ENCODE assay signal across 8 cellular contexts in the genomic region with DNA sequence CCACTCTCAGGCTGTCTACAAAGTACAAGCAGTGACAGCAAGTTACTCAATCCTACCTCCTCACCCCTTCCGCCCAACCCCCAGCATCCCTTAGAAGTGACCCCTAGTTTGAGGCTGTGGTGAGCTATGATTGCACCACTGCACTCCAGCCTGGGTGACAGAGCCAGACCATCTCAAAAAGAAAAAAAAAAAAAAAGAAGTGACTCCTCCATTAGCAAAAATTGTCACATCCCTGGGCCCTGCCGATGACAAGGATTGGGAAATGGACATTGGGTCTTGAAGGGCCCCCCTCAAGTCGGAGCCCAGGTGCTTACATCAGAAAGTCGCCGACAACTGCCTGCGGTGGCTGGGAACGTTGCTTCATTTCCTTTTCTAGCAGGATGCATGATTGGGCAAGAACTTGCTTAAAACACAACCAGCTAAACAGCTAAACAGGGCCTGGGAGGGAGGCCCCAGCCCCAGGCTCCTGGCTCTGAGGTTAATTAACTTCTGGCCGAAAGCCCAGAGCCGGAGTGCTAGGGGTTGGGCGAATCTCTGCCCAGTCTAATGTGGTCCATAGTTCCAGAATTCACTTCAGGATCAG. TPM values are rescaled to one million over a fixed set of nuclear protein-coding genes. Genes with fewer than 3 reads are reported as not detected.
DNase-seq lines count a peak whose midpoint lies in the region; ATAC-seq, FAIRE-seq and TF ChIP-seq lines count a peak whose summit lies in the region.

No MANE protein-coding gene starts in this region.

- CTCF ChIA-PET in K562 (lab: Yijun Ruan, JAX; ENCODE audit: low intra/inter-chr PET ratio), result interaction anchor here (0.7 kb wide), 1 partner anchor 56 kb away, joined by 3 read pairs; no protein-coding TSS in a partner anchor

- H3K4me1 ChIP-seq in K562 (replicated peaks in 1 of 2; ENCODE audit: control insufficient read depth in 2 of 2, insufficient read depth in 2 of 2, low read length in 2 of 2) (peaks cover 17 to 26% of the 10 kb centered on the region in 2 experiments; a peak in 4 of 5 replicates), keratinocyte (ENCODE audit: control insufficient read depth, extremely low read depth, insufficient read depth, low read length) (peaks cover 20% of the 10 kb centered on the region)

- no peak overlapping the region; a peak in 1 of 4 replicates for H3K9ac ChIP-seq in K562 (ENCODE audit: insufficient read depth in 1 of 2, low read depth in 2 of 2, low read length in 2 of 2)
- peak overlapping the region; percentile 41 for H3K9ac ChIP-seq in keratinocyte (ENCODE audit: control insufficient read depth, extremely low read depth, insufficient read depth, low read length)

- FAIRE-seq in K562 (lab: Jason Lieb, UNC) (peak; percentile 60), keratinocyte (lab: Jason Lieb, UNC) (peak; percentile 53)

- in situ Hi-C loops in K562 (cut with MboI), result no loop called here

- H2AFZ ChIP-seq in K562 (ENCODE audit: low read depth, low read length), result peak overlapping the region; percentile 25; the same call in 1 of the 2 replicates
- no peak overlapping the region for H2AFZ ChIP-seq in keratinocyte (ENCODE audit: control insufficient read depth, low read length)

- TF ChIP-seq RAD21 in K562 (CRISPR knock-in tag; conservative IDR thresholded peaks at IDR 0.05 in 1 of 2, IDR thresholded peaks at IDR 0.05 in 1 of 2), result no peak

- H3K9me3 ChIP-seq in K562 (replicated peaks; ENCODE audit: control insufficient read depth, insufficient read depth, low read depth, low read length) (no peaks in the 10 kb centered on the region), keratinocyte (ENCODE audit: control insufficient read depth, low read depth, low read length) (no peaks in the 10 kb centered on the region)

- H3K36me3 ChIP-seq in K562 (ENCODE audit: control insufficient read depth, insufficient read depth, low read length) (no peaks in the 10 kb centered on the region), keratinocyte (ENCODE audit: control insufficient read depth in 2 of 2, extremely low read depth in 1 of 2, insufficient read depth in 2 of 2, low read length in 2 of 2) (peaks cover 1 to 15% of the 10 kb centered on the region in 2 experiments)

- DNase-seq in EH (ENCODE audit: low read depth) (peak; percentile 96), K562 (ENCODE audit: extremely low read depth in 1 of 4, low spot score in 3 of 4) (peak in 2 of 4 experiments; percentile 37 to 52), keratinocyte (ENCODE audit: low read depth, low spot score) (no peak), NCI-H1930 (lab: John Stamatoyannopoulos, UW) (no peak)
- DNase-seq in stimulated activated CD8-positive, alpha-beta memory T cell treated with anti-CD3 and anti-CD28 coated beads, Interleukin-4, amount 100 ng/mL, for 24 hours (ENCODE audit: low read depth), result peak; percentile 15

- H3K9me1 ChIP-seq in K562 (ENCODE audit: control insufficient read depth, insufficient read depth, low read length) (no peaks in the 10 kb centered on the region), keratinocyte (ENCODE audit: control insufficient read depth, extremely low read depth, insufficient read depth, low read length) (peaks cover 5% of the 10 kb centered on the region)

- H3K4me2 ChIP-seq in K562 (ENCODE audit: insufficient read depth, low read length) (peak overlapping the region; percentile 52), keratinocyte (ENCODE audit: control insufficient read depth, extremely low read depth, insufficient read depth, low read depth, low read length) (peak overlapping the region; percentile 77)

- TF ChIP-seq POLR2A in K562 (conservative IDR thresholded peaks at IDR 0.05), result no peak

- 11% methylated on average over 9 of the region's 10 CpGs for WGBS in K562 (ENCODE audit: insufficient coverage, low coverage, missing lambda C conversion rate)

- TF ChIP-seq CTCF in K562 (IDR thresholded peaks at IDR 0.05 in 2 of 3, conservative IDR thresholded peaks at IDR 0.05 in 1 of 3; ENCODE audit: insufficient read depth in 2 of 3, low read depth in 1 of 3, low read length in 3 of 3), result no peak
- TF ChIP-seq CTCF in keratinocyte (optimal IDR thresholded peaks at IDR 0.05 in 1 of 3, IDR thresholded peaks at IDR 0.05 in 1 of 3, conservative IDR thresholded peaks at IDR 0.05 in 1 of 3; ENCODE audit: extremely low read depth in 1 of 3, insufficient read depth in 2 of 3, low read length in 3 of 3), result no peak

- H3K27me3 ChIP-seq in K562 (ENCODE audit: control insufficient read depth in 2 of 2, insufficient read depth in 2 of 2, low read length in 2 of 2), result no peaks in the 10 kb centered on the region
- no peaks in the 10 kb centered on the region for H3K27me3 ChIP-seq in keratinocyte (ENCODE audit: control insufficient read depth, extremely low read depth, insufficient read depth, low read length)

- no peak overlapping the region for H3K4me3 ChIP-seq in K562
- H3K4me3 ChIP-seq in keratinocyte (ENCODE audit: control insufficient read depth in 2 of 3, extremely low read depth in 1 of 3, insufficient read depth in 2 of 3, low read depth in 1 of 3, low read length in 3 of 3), result peak overlapping the region in 2 of 3 experiments; percentile 43 to 52

- peak; percentile 65 for ATAC-seq in HG03354 (IDR thresholded peaks at IDR 0.05; ENCODE audit: poor library complexity, severe bottlenecking, unreplicated experiment)
- peak; percentile 93 for ATAC-seq in K562
- ATAC-seq in HG02798 (IDR thresholded peaks at IDR 0.05; ENCODE audit: poor library complexity, unreplicated experiment), result no peak

- dilution Hi-C loops in keratinocyte (cut with MboI; ENCODE audit: extremely low pct_ligation_motif_present, low sequenced_read_pairs), result no loop called here

- no peaks in the 10 kb centered on the region for H3K79me2 ChIP-seq in K562 (ENCODE audit: control insufficient read depth, insufficient read depth, low read length)
- no peaks in the 10 kb centered on the region for H3K79me2 ChIP-seq in keratinocyte (ENCODE audit: control insufficient read depth, insufficient read depth, low read length)

- no TSS peak for BruUV-seq in K562 (replicated peaks; lab: Mats Ljungman, UMichigan)

- POLR2A ChIA-PET in K562 (lab: Yijun Ruan, JAX), result interaction anchor here (0.6 to 1.6 kb wide), 3 partner anchors 12 to 594 kb away, joined by 3 to 7 read pairs (median 4); no protein-coding TSS in a partner anchor

- no peaks in the 10 kb centered on the region for H4K20me1 ChIP-seq in K562 (replicated peaks; ENCODE audit: control insufficient read depth, insufficient read depth, low read length)
- H4K20me1 ChIP-seq in keratinocyte (ENCODE audit: control insufficient read depth, extremely low read depth, insufficient read depth, low read length), result no peaks in the 10 kb centered on the region

- intact Hi-C loops in K562 (cut with micrococcal nuclease), result no loop called here

- peak; percentile 59 for TF ChIP-seq EP300 in K562 (IDR thresholded peaks at IDR 0.05; ENCODE audit: low read length)

- H3K27ac ChIP-seq in K562 (ENCODE audit: extremely low read depth, low read depth, low read length) (peak overlapping the region; percentile 27; the same call in 1 of the 3 replicates), keratinocyte (ENCODE audit: control insufficient read depth, insufficient read depth, low read length) (peak overlapping the region; percentile 57)

RNA-seq across cellular contexts. Expression of gene RAB3D, which starts 15.3 kb away (rescaled TPM):
- polyA plus RNA-seq in PFSK-1 (2012; ENCODE audit: insufficient read length, low read depth), result 7.9 TPM
- total RNA-seq in K562 (2011; cell fraction: chromatin; rRNA removed; ENCODE audit: low replicate concordance), result 3.0 and 8.8 TPM in 2 replicates
- total RNA-seq in K562 (2011; cell fraction: nucleolus; rRNA removed), result 2.5 and 3.2 TPM in 2 replicates
- 2.6 TPM in 2 replicates for total RNA-seq in K562 (2011; cell fraction: nucleoplasm; rRNA removed)
- total RNA-seq in K562 (2014; rRNA removed) (1.2 and 1.6 TPM in 2 replicates), K562 (2014; rRNA removed; fragmentation: Illumina TruSeq; extraction: Trizol) (1.3 and 1.4 TPM in 2 replicates), K562 (2015; rRNA removed; fragmentation: Illumina TruSeq; extraction: Trizol) (1.8 and 1.9 TPM in 2 replicates), K562 (2021) (3.3 and 4.5 TPM in 2 replicates)
- polyA plus RNA-seq in K562 (2011; rRNA removed) (3.0 and 3.8 TPM in 2 replicates), K562 (2014; fragmentation: Illumina TruSeq; extraction: Trizol) (0.89 and 1.4 TPM in 2 replicates), K562 (2014; fragmentation: Nextera tagmentation; extraction: Ambion mirVana) (1 to 10 TPM in 1 of 2 experiments, under 1 TPM in 1; 0.34 to 1.1 TPM), K562 (2014; rRNA removed) (1.5 and 1.9 TPM in 2 replicates), keratinocyte (63.1 to 99.0 TPM (median 66.0 TPM) in 3 replicates)
- 2.6 and 3.9 TPM in 2 replicates for polyA plus RNA-seq in K562 (2011; cell fraction: cytosol; rRNA removed)
- polyA plus RNA-seq in K562 (2011; cell fraction: nucleus; rRNA removed), result 1.3 and 1.7 TPM in 2 replicates
- polyA plus RNA-seq in K562 (2012), result 1.1 and 2.3 TPM in 2 replicates
- 7.1 and 8.6 TPM in 2 replicates for polyA minus RNA-seq in K562 (2011; rRNA and poly(A)+ RNA removed)
- polyA minus RNA-seq in K562 (2011; cell fraction: cytosol; rRNA and poly(A)+ RNA removed), result 2.7 and 4.4 TPM in 2 replicates
- 1.2 and 1.6 TPM in 2 replicates for polyA minus RNA-seq in K562 (2011; cell fraction: nucleus; rRNA and poly(A)+ RNA removed)
- 16.6 TPM for polyA plus RNA-seq in keratinocyte (2011; ENCODE audit: low read depth)
- polyA plus RNA-seq in keratinocyte (2011; cell fraction: cytosol; rRNA removed), result 58.8 and 83.8 TPM in 2 replicates
- 50.8 and 62.5 TPM in 2 replicates for polyA plus RNA-seq in keratinocyte (2011; cell fraction: nucleus; rRNA removed)
- 25.6 and 35.3 TPM in 2 replicates for polyA plus RNA-seq in keratinocyte (2012; ENCODE audit: low replicate concordance)
- polyA minus RNA-seq in keratinocyte, result 235 to 417 TPM (median 372 TPM) in 3 replicates
- polyA minus RNA-seq in keratinocyte (2011; cell fraction: cytosol; rRNA and poly(A)+ RNA removed), result 95.5 TPM
- polyA minus RNA-seq in keratinocyte (2011; cell fraction: nucleus; rRNA and poly(A)+ RNA removed), result 37.4 and 91.4 TPM in 2 replicates

RNA-seq across cellular contexts. Expression of gene TMEM205, which starts 21.9 kb away (rescaled TPM):
- 3.3 TPM for polyA plus RNA-seq in PFSK-1 (2012; ENCODE audit: insufficient read length, low read depth)
- 24.9 and 71.9 TPM in 2 replicates for total RNA-seq in K562 (2011; cell fraction: chromatin; rRNA removed; ENCODE audit: low replicate concordance)
- 125 and 126 TPM in 2 replicates for total RNA-seq in K562 (2011; cell fraction: nucleolus; rRNA removed)
- total RNA-seq in K562 (2011; cell fraction: nucleoplasm; rRNA removed), result 67.8 and 77.4 TPM in 2 replicates
- total RNA-seq in K562 (2014; rRNA removed) (63.3 and 68.9 TPM in 2 replicates), K562 (2014; rRNA removed; fragmentation: Illumina TruSeq; extraction: Trizol) (21.2 and 26.1 TPM in 2 replicates), K562 (2015; rRNA removed; fragmentation: Illumina TruSeq; extraction: Trizol) (32.0 and 33.7 TPM in 2 replicates), K562 (2021) (44.1 and 45.6 TPM in 2 replicates)
- polyA plus RNA-seq in K562 (2011; rRNA removed) (57.7 and 68.8 TPM in 2 replicates), K562 (2014; fragmentation: Illumina TruSeq; extraction: Trizol) (72.6 and 73.2 TPM in 2 replicates), K562 (2014; fragmentation: Nextera tagmentation; extraction: Ambion mirVana) (10 to 100 TPM; 21.3 to 27.3 TPM), K562 (2014; rRNA removed) (81.5 and 83.8 TPM in 2 replicates), keratinocyte (65.5 to 107 TPM (median 91.7 TPM) in 3 replicates)
- polyA plus RNA-seq in K562 (2011; cell fraction: cytosol; rRNA removed), result 179 and 221 TPM in 2 replicates
- 92.4 and 97.3 TPM in 2 replicates for polyA plus RNA-seq in K562 (2011; cell fraction: nucleus; rRNA removed)
- polyA plus RNA-seq in K562 (2012), result 57.1 and 57.4 TPM in 2 replicates
- 30.4 and 35.1 TPM in 2 replicates for polyA minus RNA-seq in K562 (2011; rRNA and poly(A)+ RNA removed)
- 26.4 and 28.5 TPM in 2 replicates for polyA minus RNA-seq in K562 (2011; cell fraction: cytosol; rRNA and poly(A)+ RNA removed)
- polyA minus RNA-seq in K562 (2011; cell fraction: nucleus; rRNA and poly(A)+ RNA removed), result 4.7 and 11.6 TPM in 2 replicates
- polyA plus RNA-seq in keratinocyte (2011; ENCODE audit: low read depth), result 11.6 TPM
- 104 and 173 TPM in 2 replicates for polyA plus RNA-seq in keratinocyte (2011; cell fraction: cytosol; rRNA removed)
- 138 and 164 TPM in 2 replicates for polyA plus RNA-seq in keratinocyte (2011; cell fraction: nucleus; rRNA removed)
- polyA plus RNA-seq in keratinocyte (2012; ENCODE audit: low replicate concordance), result 66.9 and 77.4 TPM in 2 replicates
- polyA minus RNA-seq in keratinocyte, result 59.6 to 78.6 TPM (median 77.0 TPM) in 3 replicates
- polyA minus RNA-seq in keratinocyte (2011; cell fraction: cytosol; rRNA and poly(A)+ RNA removed), result 63.3 TPM
- polyA minus RNA-seq in keratinocyte (2011; cell fraction: nucleus; rRNA and poly(A)+ RNA removed), result 21.9 and 24.1 TPM in 2 replicates

RNA-seq across cellular contexts. Expression of gene CCDC159, which starts 22.1 kb away (rescaled TPM):
- not detected for polyA plus RNA-seq in PFSK-1 (2012; ENCODE audit: insufficient read length, low read depth)
- 35.6 and 69.3 TPM in 2 replicates for total RNA-seq in K562 (2011; cell fraction: chromatin; rRNA removed; ENCODE audit: low replicate concordance)
- total RNA-seq in K562 (2011; cell fraction: nucleolus; rRNA removed), result 24.6 and 29.0 TPM in 2 replicates
- 35.5 and 35.6 TPM in 2 replicates for total RNA-seq in K562 (2011; cell fraction: nucleoplasm; rRNA removed)
- total RNA-seq in K562 (2014; rRNA removed) (3.6 and 3.7 TPM in 2 replicates), K562 (2014; rRNA removed; fragmentation: Illumina TruSeq; extraction: Trizol) (3.1 and 3.9 TPM in 2 replicates), K562 (2015; rRNA removed; fragmentation: Illumina TruSeq; extraction: Trizol) (3.9 and 4.7 TPM in 2 replicates), K562 (2021) (5.9 and 7.6 TPM in 2 replicates)
- polyA plus RNA-seq in K562 (2011; rRNA removed) (6.8 and 9.4 TPM in 2 replicates), K562 (2014; fragmentation: Illumina TruSeq; extraction: Trizol) (8.9 and 10.1 TPM in 2 replicates), K562 (2014; fragmentation: Nextera tagmentation; extraction: Ambion mirVana) (1 to 10 TPM in 1 of 2 experiments, under 1 TPM in 1; 0.68 to 2.5 TPM), K562 (2014; rRNA removed) (6.8 and 8.6 TPM in 2 replicates), keratinocyte (6.4 to 9.1 TPM (median 7.5 TPM) in 3 replicates)
- 5.8 and 5.9 TPM in 2 replicates for polyA plus RNA-seq in K562 (2011; cell fraction: cytosol; rRNA removed)
- 52.3 and 65.7 TPM in 2 replicates for polyA plus RNA-seq in K562 (2011; cell fraction: nucleus; rRNA removed)
- 13.1 and 29.9 TPM in 2 replicates for polyA plus RNA-seq in K562 (2012)
- polyA minus RNA-seq in K562 (2011; rRNA and poly(A)+ RNA removed), result 2.1 and 3.3 TPM in 2 replicates
- not detected in 2 replicates for polyA minus RNA-seq in K562 (2011; cell fraction: cytosol; rRNA and poly(A)+ RNA removed)
- 14.4 and 14.7 TPM in 2 replicates for polyA minus RNA-seq in K562 (2011; cell fraction: nucleus; rRNA and poly(A)+ RNA removed)
- 7.4 TPM for polyA plus RNA-seq in keratinocyte (2011; ENCODE audit: low read depth)
- polyA plus RNA-seq in keratinocyte (2011; cell fraction: cytosol; rRNA removed), result 3.3 and 4.9 TPM in 2 replicates
- polyA plus RNA-seq in keratinocyte (2011; cell fraction: nucleus; rRNA removed), result 26.4 and 27.5 TPM in 2 replicates
- 7.6 and 11.5 TPM in 2 replicates for polyA plus RNA-seq in keratinocyte (2012; ENCODE audit: low replicate concordance)
- polyA minus RNA-seq in keratinocyte, result 0.89 to 5.7 TPM (median 4.7 TPM) in 3 replicates
- 7.1 TPM for polyA minus RNA-seq in keratinocyte (2011; cell fraction: cytosol; rRNA and poly(A)+ RNA removed)
- polyA minus RNA-seq in keratinocyte (2011; cell fraction: nucleus; rRNA and poly(A)+ RNA removed), result 3.4 and 7.3 TPM in 2 replicates

RNA-seq across cellular contexts. Expression of gene TSPAN16, which starts 28.2 kb away (rescaled TPM):
- polyA plus RNA-seq in PFSK-1 (2012; ENCODE audit: insufficient read length, low read depth), result not detected
- total RNA-seq in K562 (2011; cell fraction: chromatin; rRNA removed; ENCODE audit: low replicate concordance), result not detected in 2 replicates
- not detected in 2 replicates for total RNA-seq in K562 (2011; cell fraction: nucleolus; rRNA removed)
- total RNA-seq in K562 (2011; cell fraction: nucleoplasm; rRNA removed), result not detected in 2 replicates
- total RNA-seq in K562 (2014; rRNA removed) (not detected in 2 replicates), K562 (2014; rRNA removed; fragmentation: Illumina TruSeq; extraction: Trizol) (not detected in 2 replicates), K562 (2015; rRNA removed; fragmentation: Illumina TruSeq; extraction: Trizol) (not detected in 2 replicates), K562 (2021) (not detected in 2 replicates)
- polyA plus RNA-seq in K562 (2011; rRNA removed) (not detected in 2 replicates), K562 (2014; fragmentation: Illumina TruSeq; extraction: Trizol) (not detected in 2 replicates), K562 (2014; fragmentation: Nextera tagmentation; extraction: Ambion mirVana) (not detected), K562 (2014; rRNA removed) (not detected in 2 replicates), keratinocyte (not detected in 3 replicates)
- not detected in 2 replicates for polyA plus RNA-seq in K562 (2011; cell fraction: cytosol; rRNA removed)
- not detected in 2 replicates for polyA plus RNA-seq in K562 (2011; cell fraction: nucleus; rRNA removed)
- polyA plus RNA-seq in K562 (2012), result not detected in 2 replicates
- not detected in 2 replicates for polyA minus RNA-seq in K562 (2011; rRNA and poly(A)+ RNA removed)
- not detected in 2 replicates for polyA minus RNA-seq in K562 (2011; cell fraction: cytosol; rRNA and poly(A)+ RNA removed)
- polyA minus RNA-seq in K562 (2011; cell fraction: nucleus; rRNA and poly(A)+ RNA removed), result not detected in 2 replicates
- not detected for polyA plus RNA-seq in keratinocyte (2011; ENCODE audit: low read depth)
- not detected in 2 replicates for polyA plus RNA-seq in keratinocyte (2011; cell fraction: cytosol; rRNA removed)
- not detected in 2 replicates for polyA plus RNA-seq in keratinocyte (2011; cell fraction: nucleus; rRNA removed)
- polyA plus RNA-seq in keratinocyte (2012; ENCODE audit: low replicate concordance), result not detected in 2 replicates
- not detected in 3 replicates for polyA minus RNA-seq in keratinocyte
- polyA minus RNA-seq in keratinocyte (2011; cell fraction: cytosol; rRNA and poly(A)+ RNA removed), result not detected
- not detected in 2 replicates for polyA minus RNA-seq in keratinocyte (2011; cell fraction: nucleus; rRNA and poly(A)+ RNA removed)

RNA-seq across cellular contexts. Expression of gene PLPPR2, which starts 31.1 kb away (rescaled TPM):
- polyA plus RNA-seq in PFSK-1 (2012; ENCODE audit: insufficient read length, low read depth), result 38.9 TPM
- 8.1 and 27.1 TPM in 2 replicates for total RNA-seq in K562 (2011; cell fraction: chromatin; rRNA removed; ENCODE audit: low replicate concordance)
- 25.7 and 35.0 TPM in 2 replicates for total RNA-seq in K562 (2011; cell fraction: nucleolus; rRNA removed)
- total RNA-seq in K562 (2011; cell fraction: nucleoplasm; rRNA removed), result 21.9 and 29.8 TPM in 2 replicates
- total RNA-seq in K562 (2014; rRNA removed), result 4.4 and 11.2 TPM in 2 replicates
- total RNA-seq in K562 (2014; rRNA removed; fragmentation: Illumina TruSeq; extraction: Trizol), result 1.8 and 2.1 TPM in 2 replicates
- total RNA-seq in K562 (2015; rRNA removed; fragmentation: Illumina TruSeq; extraction: Trizol), result 2.6 and 3.1 TPM in 2 replicates
- 15.9 and 17.6 TPM in 2 replicates for total RNA-seq in K562 (2021)
- 3.4 and 6.3 TPM in 2 replicates for polyA plus RNA-seq in K562 (2011; rRNA removed)
- polyA plus RNA-seq in K562 (2011; cell fraction: cytosol; rRNA removed), result 5.2 and 13.0 TPM in 2 replicates
- 21.6 and 30.6 TPM in 2 replicates for polyA plus RNA-seq in K562 (2011; cell fraction: nucleus; rRNA removed)
- 16.0 and 16.8 TPM in 2 replicates for polyA plus RNA-seq in K562 (2012)
- polyA plus RNA-seq in K562 (2014; fragmentation: Illumina TruSeq; extraction: Trizol), result 8.1 and 12.8 TPM in 2 replicates
- under 1 TPM; 0.49 TPM for polyA plus RNA-seq in K562 (2014; fragmentation: Nextera tagmentation; extraction: Ambion mirVana)
- polyA plus RNA-seq in K562 (2014; rRNA removed), result 8.6 and 10.0 TPM in 2 replicates
- 1.1 and 2.5 TPM in 2 replicates for polyA minus RNA-seq in K562 (2011; rRNA and poly(A)+ RNA removed)
- 6.1 and 10.4 TPM in 2 replicates for polyA minus RNA-seq in K562 (2011; cell fraction: cytosol; rRNA and poly(A)+ RNA removed)
- 7.2 and 8.5 TPM in 2 replicates for polyA minus RNA-seq in K562 (2011; cell fraction: nucleus; rRNA and poly(A)+ RNA removed)
- 3.5 to 9.1 TPM (median 5.7 TPM) in 3 replicates for polyA plus RNA-seq in keratinocyte
- 1.7 TPM for polyA plus RNA-seq in keratinocyte (2011; ENCODE audit: low read depth)
- polyA plus RNA-seq in keratinocyte (2011; cell fraction: cytosol; rRNA removed), result 5.9 and 12.7 TPM in 2 replicates
- 14.4 and 18.4 TPM in 2 replicates for polyA plus RNA-seq in keratinocyte (2011; cell fraction: nucleus; rRNA removed)
- 14.6 and 28.9 TPM in 2 replicates for polyA plus RNA-seq in keratinocyte (2012; ENCODE audit: low replicate concordance)
- 5.0 to 12.7 TPM (median 7.2 TPM) in 3 replicates for polyA minus RNA-seq in keratinocyte
- polyA minus RNA-seq in keratinocyte (2011; cell fraction: cytosol; rRNA and poly(A)+ RNA removed), result 15.7 TPM
- 5.4 and 7.9 TPM in 2 replicates for polyA minus RNA-seq in keratinocyte (2011; cell fraction: nucleus; rRNA and poly(A)+ RNA removed)

Comparison
In these comparisons a context has a peak if more than half of its experiments do, and no peak if none do; other contexts are left out.
1. DNase-seq: peak in EH (single experiment) and stimulated activated CD8-positive, alpha-beta memory T cell treated with anti-CD3 and anti-CD28 coated beads, Interleukin-4, amount 100 ng/mL, for 24 hours (single experiment); none in keratinocyte (single experiment) and NCI-H1930 (0 of 2).